Comparison of ENCODE assay signal across 1 cellular context in genomic region chr4:98261291-98262271, GRCh38.
TF ChIP-seq lines count a peak whose summit lies in the region.

A gene with protein sequence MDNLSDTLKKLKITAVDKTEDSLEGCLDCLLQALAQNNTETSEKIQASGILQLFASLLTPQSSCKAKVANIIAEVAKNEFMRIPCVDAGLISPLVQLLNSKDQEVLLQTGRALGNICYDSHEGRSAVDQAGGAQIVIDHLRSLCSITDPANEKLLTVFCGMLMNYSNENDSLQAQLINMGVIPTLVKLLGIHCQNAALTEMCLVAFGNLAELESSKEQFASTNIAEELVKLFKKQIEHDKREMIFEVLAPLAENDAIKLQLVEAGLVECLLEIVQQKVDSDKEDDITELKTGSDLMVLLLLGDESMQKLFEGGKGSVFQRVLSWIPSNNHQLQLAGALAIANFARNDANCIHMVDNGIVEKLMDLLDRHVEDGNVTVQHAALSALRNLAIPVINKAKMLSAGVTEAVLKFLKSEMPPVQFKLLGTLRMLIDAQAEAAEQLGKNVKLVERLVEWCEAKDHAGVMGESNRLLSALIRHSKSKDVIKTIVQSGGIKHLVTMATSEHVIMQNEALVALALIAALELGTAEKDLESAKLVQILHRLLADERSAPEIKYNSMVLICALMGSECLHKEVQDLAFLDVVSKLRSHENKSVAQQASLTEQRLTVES (plus strand): TSS chr4:98261384. CDS start chr4:98261566, 182 bp downstream.

TF ChIP-seq in H1, 55 proteins besides CTCF, POLR2A, EP300 and RAD21 (continued from another document):
- TF ChIP-seq, protein P1, sequence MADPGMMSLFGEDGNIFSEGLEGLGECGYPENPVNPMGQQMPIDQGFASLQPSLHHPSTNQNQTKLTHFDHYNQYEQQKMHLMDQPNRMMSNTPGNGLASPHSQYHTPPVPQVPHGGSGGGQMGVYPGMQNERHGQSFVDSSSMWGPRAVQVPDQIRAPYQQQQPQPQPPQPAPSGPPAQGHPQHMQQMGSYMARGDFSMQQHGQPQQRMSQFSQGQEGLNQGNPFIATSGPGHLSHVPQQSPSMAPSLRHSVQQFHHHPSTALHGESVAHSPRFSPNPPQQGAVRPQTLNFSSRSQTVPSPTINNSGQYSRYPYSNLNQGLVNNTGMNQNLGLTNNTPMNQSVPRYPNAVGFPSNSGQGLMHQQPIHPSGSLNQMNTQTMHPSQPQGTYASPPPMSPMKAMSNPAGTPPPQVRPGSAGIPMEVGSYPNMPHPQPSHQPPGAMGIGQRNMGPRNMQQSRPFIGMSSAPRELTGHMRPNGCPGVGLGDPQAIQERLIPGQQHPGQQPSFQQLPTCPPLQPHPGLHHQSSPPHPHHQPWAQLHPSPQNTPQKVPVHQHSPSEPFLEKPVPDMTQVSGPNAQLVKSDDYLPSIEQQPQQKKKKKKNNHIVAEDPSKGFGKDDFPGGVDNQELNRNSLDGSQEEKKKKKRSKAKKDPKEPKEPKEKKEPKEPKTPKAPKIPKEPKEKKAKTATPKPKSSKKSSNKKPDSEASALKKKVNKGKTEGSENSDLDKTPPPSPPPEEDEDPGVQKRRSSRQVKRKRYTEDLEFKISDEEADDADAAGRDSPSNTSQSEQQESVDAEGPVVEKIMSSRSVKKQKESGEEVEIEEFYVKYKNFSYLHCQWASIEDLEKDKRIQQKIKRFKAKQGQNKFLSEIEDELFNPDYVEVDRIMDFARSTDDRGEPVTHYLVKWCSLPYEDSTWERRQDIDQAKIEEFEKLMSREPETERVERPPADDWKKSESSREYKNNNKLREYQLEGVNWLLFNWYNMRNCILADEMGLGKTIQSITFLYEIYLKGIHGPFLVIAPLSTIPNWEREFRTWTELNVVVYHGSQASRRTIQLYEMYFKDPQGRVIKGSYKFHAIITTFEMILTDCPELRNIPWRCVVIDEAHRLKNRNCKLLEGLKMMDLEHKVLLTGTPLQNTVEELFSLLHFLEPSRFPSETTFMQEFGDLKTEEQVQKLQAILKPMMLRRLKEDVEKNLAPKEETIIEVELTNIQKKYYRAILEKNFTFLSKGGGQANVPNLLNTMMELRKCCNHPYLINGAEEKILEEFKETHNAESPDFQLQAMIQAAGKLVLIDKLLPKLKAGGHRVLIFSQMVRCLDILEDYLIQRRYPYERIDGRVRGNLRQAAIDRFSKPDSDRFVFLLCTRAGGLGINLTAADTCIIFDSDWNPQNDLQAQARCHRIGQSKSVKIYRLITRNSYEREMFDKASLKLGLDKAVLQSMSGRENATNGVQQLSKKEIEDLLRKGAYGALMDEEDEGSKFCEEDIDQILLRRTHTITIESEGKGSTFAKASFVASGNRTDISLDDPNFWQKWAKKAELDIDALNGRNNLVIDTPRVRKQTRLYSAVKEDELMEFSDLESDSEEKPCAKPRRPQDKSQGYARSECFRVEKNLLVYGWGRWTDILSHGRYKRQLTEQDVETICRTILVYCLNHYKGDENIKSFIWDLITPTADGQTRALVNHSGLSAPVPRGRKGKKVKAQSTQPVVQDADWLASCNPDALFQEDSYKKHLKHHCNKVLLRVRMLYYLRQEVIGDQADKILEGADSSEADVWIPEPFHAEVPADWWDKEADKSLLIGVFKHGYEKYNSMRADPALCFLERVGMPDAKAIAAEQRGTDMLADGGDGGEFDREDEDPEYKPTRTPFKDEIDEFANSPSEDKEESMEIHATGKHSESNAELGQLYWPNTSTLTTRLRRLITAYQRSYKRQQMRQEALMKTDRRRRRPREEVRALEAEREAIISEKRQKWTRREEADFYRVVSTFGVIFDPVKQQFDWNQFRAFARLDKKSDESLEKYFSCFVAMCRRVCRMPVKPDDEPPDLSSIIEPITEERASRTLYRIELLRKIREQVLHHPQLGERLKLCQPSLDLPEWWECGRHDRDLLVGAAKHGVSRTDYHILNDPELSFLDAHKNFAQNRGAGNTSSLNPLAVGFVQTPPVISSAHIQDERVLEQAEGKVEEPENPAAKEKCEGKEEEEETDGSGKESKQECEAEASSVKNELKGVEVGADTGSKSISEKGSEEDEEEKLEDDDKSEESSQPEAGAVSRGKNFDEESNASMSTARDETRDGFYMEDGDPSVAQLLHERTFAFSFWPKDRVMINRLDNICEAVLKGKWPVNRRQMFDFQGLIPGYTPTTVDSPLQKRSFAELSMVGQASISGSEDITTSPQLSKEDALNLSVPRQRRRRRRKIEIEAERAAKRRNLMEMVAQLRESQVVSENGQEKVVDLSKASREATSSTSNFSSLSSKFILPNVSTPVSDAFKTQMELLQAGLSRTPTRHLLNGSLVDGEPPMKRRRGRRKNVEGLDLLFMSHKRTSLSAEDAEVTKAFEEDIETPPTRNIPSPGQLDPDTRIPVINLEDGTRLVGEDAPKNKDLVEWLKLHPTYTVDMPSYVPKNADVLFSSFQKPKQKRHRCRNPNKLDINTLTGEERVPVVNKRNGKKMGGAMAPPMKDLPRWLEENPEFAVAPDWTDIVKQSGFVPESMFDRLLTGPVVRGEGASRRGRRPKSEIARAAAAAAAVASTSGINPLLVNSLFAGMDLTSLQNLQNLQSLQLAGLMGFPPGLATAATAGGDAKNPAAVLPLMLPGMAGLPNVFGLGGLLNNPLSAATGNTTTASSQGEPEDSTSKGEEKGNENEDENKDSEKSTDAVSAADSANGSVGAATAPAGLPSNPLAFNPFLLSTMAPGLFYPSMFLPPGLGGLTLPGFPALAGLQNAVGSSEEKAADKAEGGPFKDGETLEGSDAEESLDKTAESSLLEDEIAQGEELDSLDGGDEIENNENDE (IDR thresholded peaks at IDR 0.05; ENCODE audit: insufficient replicate concordance, low read length): no peak
- TF ChIP-seq CHD1 (IDR thresholded peaks at IDR 0.05; ENCODE audit: low read depth, low read length): no peak
- peak; percentile 89 for TF ChIP-seq KDM4A (IDR thresholded peaks at IDR 0.05; ENCODE audit: low read depth, low read length, severe bottlenecking)
- TF ChIP-seq HDAC6 (IDR thresholded peaks at IDR 0.05; ENCODE audit: low read depth, low read length): no peak
- no peak for TF ChIP-seq TCF12 (IDR thresholded peaks at IDR 0.05; ENCODE audit: low read depth, low read length)
- TF ChIP-seq CBX8 (IDR thresholded peaks at IDR 0.05; ENCODE audit: borderline replicate concordance, low read depth, low read length): no peak
- TF ChIP-seq SP2 (IDR thresholded peaks at IDR 0.05; ENCODE audit: low read length): no peak
- TF ChIP-seq E2F6 (IDR thresholded peaks at IDR 0.05): peak; percentile 25; the same call in 1 of the 2 replicates
- no peak for TF ChIP-seq FOSL1 (IDR thresholded peaks at IDR 0.05; ENCODE audit: insufficient read depth, low read depth, low read length)
- TF ChIP-seq SRF (IDR thresholded peaks at IDR 0.05; ENCODE audit: low read depth, low read length): no peak
- no peak for TF ChIP-seq KDM5A (IDR thresholded peaks at IDR 0.05; ENCODE audit: low read length)
- no peak for TF ChIP-seq RFX5 (IDR thresholded peaks at IDR 0.05; ENCODE audit: borderline replicate concordance, low read depth, low read length)
- TF ChIP-seq, protein P2, sequence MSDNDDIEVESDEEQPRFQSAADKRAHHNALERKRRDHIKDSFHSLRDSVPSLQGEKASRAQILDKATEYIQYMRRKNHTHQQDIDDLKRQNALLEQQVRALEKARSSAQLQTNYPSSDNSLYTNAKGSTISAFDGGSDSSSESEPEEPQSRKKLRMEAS (IDR thresholded peaks at IDR 0.05): no peak; the same call in 1 of the 2 replicates
- TF ChIP-seq PHF8 (conservative IDR thresholded peaks at IDR 0.05; ENCODE audit: low read depth, low read length): peak; percentile 34; the same call in 1 of the 2 replicates
- no peak for TF ChIP-seq NANOG (IDR thresholded peaks at IDR 0.05; ENCODE audit: insufficient read depth, low read depth, low read length, poor library complexity, severe bottlenecking)
- TF ChIP-seq EZH2 (IDR thresholded peaks at IDR 0.05; ENCODE audit: low read depth, low read length, severe bottlenecking): no peak
- TF ChIP-seq GTF2F1 (IDR thresholded peaks at IDR 0.05; ENCODE audit: borderline replicate concordance, low read depth, low read length): no peak
- TF ChIP-seq USF2 (IDR thresholded peaks at IDR 0.05; ENCODE audit: low read length): no peak
- TF ChIP-seq RNF2 (IDR thresholded peaks at IDR 0.05; ENCODE audit: borderline replicate concordance, low read depth, low read length, missing control alignments, poor library complexity, severe bottlenecking): no peak
- TF ChIP-seq CBX5 (IDR thresholded peaks at IDR 0.05; ENCODE audit: low read depth, low read length): no peak
- TF ChIP-seq CTBP2 (IDR thresholded peaks at IDR 0.05; ENCODE audit: borderline replicate concordance, insufficient read depth, insufficient read length, low read length): no peak
- TF ChIP-seq TAF7 (optimal IDR thresholded peaks at IDR 0.05; ENCODE audit: borderline replicate concordance, low read depth, low read length): peak; percentile 65
- TF ChIP-seq TAF1 (IDR thresholded peaks at IDR 0.05; ENCODE audit: low read depth, low read length): peak; percentile 15; the same call in 1 of the 2 replicates
- TF ChIP-seq CREB1 (IDR thresholded peaks at IDR 0.05): no peak
- no peak for TF ChIP-seq BRCA1 (IDR thresholded peaks at IDR 0.05; ENCODE audit: low read depth, low read length)
- TF ChIP-seq BACH1 (IDR thresholded peaks at IDR 0.05; ENCODE audit: low read length): no peak; the same call in 1 of the 2 replicates
- no peak for TF ChIP-seq KDM1A (IDR thresholded peaks at IDR 0.05; ENCODE audit: borderline replicate concordance, low read length)
- no peak for TF ChIP-seq HDAC2 (IDR thresholded peaks at IDR 0.05; ENCODE audit: borderline replicate concordance in 1 of 2, low read depth in 2 of 2, low read length in 2 of 2)
- TF ChIP-seq, protein P3, sequence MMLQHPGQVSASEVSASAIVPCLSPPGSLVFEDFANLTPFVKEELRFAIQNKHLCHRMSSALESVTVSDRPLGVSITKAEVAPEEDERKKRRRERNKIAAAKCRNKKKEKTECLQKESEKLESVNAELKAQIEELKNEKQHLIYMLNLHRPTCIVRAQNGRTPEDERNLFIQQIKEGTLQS (IDR thresholded peaks at IDR 0.05; ENCODE audit: insufficient read depth, low read depth, low read length): no peak
- no peak for TF ChIP-seq ZNF274 (IDR thresholded peaks at IDR 0.05; ENCODE audit: borderline replicate concordance, extremely low read depth, low read length)
- TF ChIP-seq SP4 (IDR thresholded peaks at IDR 0.05; ENCODE audit: low read length): no peak
- no peak for TF ChIP-seq MAFK (IDR thresholded peaks at IDR 0.05; ENCODE audit: low read depth, low read length)
- peak; percentile 82 for TF ChIP-seq ASH2L (IDR thresholded peaks at IDR 0.05; ENCODE audit: low read length)
- no peak for TF ChIP-seq ATF2 (IDR thresholded peaks at IDR 0.05; ENCODE audit: low read length)
